ENCODE assay signal across 12 cellular contexts in the genomic region with DNA sequence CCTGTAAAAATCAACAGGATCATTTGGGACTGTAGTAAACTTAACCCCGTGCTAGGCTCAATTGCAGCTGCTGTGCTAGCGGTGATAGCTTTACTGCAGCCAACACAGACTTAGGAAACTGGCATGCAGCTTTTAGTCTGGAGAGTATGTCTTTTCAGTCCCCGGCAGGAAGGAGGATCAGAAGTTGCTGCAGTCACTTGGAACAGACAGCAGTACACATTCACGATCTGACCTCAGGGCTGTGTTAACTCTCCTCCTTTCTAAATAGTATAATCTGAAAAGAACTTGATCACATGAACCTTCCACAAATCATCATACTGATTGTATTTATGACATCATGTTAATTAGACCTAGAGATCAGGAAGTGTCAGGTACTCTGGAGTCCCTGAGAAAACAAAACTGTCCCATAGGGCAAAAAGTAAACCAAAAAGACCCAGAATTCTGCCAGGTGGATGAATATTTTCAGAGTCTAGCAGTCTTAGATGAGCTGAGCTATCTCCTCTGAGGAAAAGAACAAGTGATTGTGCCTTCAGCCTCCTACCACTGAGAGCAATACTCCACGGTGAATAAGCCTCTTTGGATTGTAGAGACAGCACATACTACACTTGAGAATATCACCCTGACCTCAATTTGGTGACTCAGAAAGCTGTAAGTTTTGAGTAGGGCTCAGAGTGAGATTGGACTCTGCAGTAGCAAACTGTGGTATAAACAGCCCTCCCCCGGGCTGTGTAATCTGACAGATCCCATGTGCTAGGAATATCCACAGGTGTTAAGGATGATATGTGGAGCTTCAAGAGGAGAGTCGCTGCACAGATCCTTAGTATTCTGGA.
DNase-seq lines count a peak whose midpoint lies in the region; ATAC-seq and TF ChIP-seq lines count a peak whose summit lies in the region.
"Had no signal": no experiment of that assay in that cellular context is flagged by ENCODE, and none has a peak within 500 bp of the region (broad histone marks: within the 10 kb centered on the region; RNA-seq: fewer than 3 reads in every experiment).

No MANE protein-coding gene starts in this region.

- no peak for TF ChIP-seq POLR2A in heart left ventricle (IDR thresholded peaks at IDR 0.05)

- WGBS in heart left ventricle, 4 donors = 33 to 50% (median 38%) methylated on average over 7 of the region's 7 CpGs

- H3K27me3 ChIP-seq in heart left ventricle = no peaks in the 10 kb centered on the region
- no peaks in the 10 kb centered on the region for H3K27me3 ChIP-seq in upper lobe of right lung
- H3K27me3 ChIP-seq: ovary had no signal

- H3K36me3 ChIP-seq in heart left ventricle (no peaks in the 10 kb centered on the region), upper lobe of right lung (no peaks in the 10 kb centered on the region)
- H3K36me3 ChIP-seq: ovary had no signal

- H3K4me1 ChIP-seq in heart left ventricle (peaks cover 0 to 18% (median 3%) of the 10 kb centered on the region in 12 donors), upper lobe of right lung (no peaks in the 10 kb centered on the region)

- peak overlapping the region in 1 of 12 donors; percentile 18 for H3K27ac ChIP-seq in heart left ventricle
- no peak overlapping the region for H3K27ac ChIP-seq in upper lobe of right lung
- H3K27ac ChIP-seq: ovary, VCaP had no signal

- H3K4me3 ChIP-seq in heart left ventricle (no peak overlapping the region), upper lobe of right lung (no peak overlapping the region)
- H3K4me3 ChIP-seq: ovary had no signal

- DNase-seq in heart left ventricle (no peak), cardiac septum (ENCODE audit: low spot score) (no peak), SW480 (ENCODE audit: low spot score) (peak; percentile 28), foreskin melanocyte (peak; percentile 8), upper lobe of right lung (no peak), activated gamma-delta T cell treated with Interleukin-2 at 50 U/mL for 16 hours (no peak)
- DNase-seq in stimulated activated CD4-positive, alpha-beta T cell treated with anti-CD3 and anti-CD28 coated beads, Interleukin-1b, Interleukin-23, amount 100 ng/mL, for 48 hours = no peak
- DNase-seq: effector memory CD4-positive, alpha-beta T cell; NCI-H2029; ovary had no signal

- H3K9me3 ChIP-seq in heart left ventricle = no peaks in the 10 kb centered on the region
- H3K9me3 ChIP-seq in upper lobe of right lung = no peaks in the 10 kb centered on the region
- H3K9me3 ChIP-seq: ovary had no signal

- intact Hi-C loops in heart left ventricle (cut with DNase I) (loop anchor here in 1 of 10 donors (10.0 kb wide), 1 partner anchor 413 kb away; no protein-coding TSS in a partner anchor), cardiac septum (cut with DNase I) (no loop called here), upper lobe of right lung (cut with DNase I) (no loop called here)

- peak in 3 of 4 donors; percentile 15 to 72 (median 51) for ATAC-seq in heart left ventricle
- peak; percentile 77 for ATAC-seq in upper lobe of right lung
- no peak for ATAC-seq in HG02870 (IDR thresholded peaks at IDR 0.05; ENCODE audit: unreplicated experiment)

- TF ChIP-seq CTCF in heart left ventricle (IDR thresholded peaks at IDR 0.05) (no peak), upper lobe of right lung (IDR thresholded peaks at IDR 0.05) (no peak)

Comparison
In these comparisons a context has a peak if more than half of its experiments do, and no peak if none do; other contexts are left out.
1. DNase-seq: peak in SW480 (single experiment) and foreskin melanocyte (single experiment); none in heart left ventricle (0 of 5), cardiac septum (single experiment), upper lobe of right lung (single experiment), activated gamma-delta T cell treated with Interleukin-2 at 50 U/mL for 16 hours (single experiment) and stimulated activated CD4-positive, alpha-beta T cell treated with anti-CD3 and anti-CD28 coated beads, Interleukin-1b, Interleukin-23, amount 100 ng/mL, for 48 hours (single experiment).